In genomic region chr2:65655000-65655399, GRCh38 we compare ENCODE assay signal across 15 cellular contexts.
"Had no signal": no experiment of that assay in that cellular context is flagged by ENCODE, and none has a peak within 500 bp of the region (broad histone marks: within the 10 kb centered on the region; RNA-seq: fewer than 3 reads in every experiment).

No MANE protein-coding gene starts in this region.

- H3K27ac Mint-ChIP-seq: activated naive CD8-positive, alpha-beta T cell treated with anti-CD3 and anti-CD28 coated beads, Interleukin-2, amount 10 ng/mL, durations not matched to agents 7 days and 5 days; activated T-helper 1 cell treated with anti-CD3 and anti-CD28 coated beads, Interleukin-12 subunit alpha, Interleukin-12 subunit beta, Interleukin-2, Interleukin-4 antibody, amounts not matched to agents 30 ng/mL and 10 ng/mL and 1 ng/mL, durations not matched to agents 14 hours and 24 hours and 36 hours; natural killer cell treated with Interleukin-12 subunit alpha and Interleukin-12 subunit beta and Interleukin-15 and Interleukin-18, amount 100 ng/mL, for 72 hours; stimulated activated effector memory CD8-positive, alpha-beta T cell treated with anti-CD3 and anti-CD28 coated beads, Interleukin-12 subunit alpha, Interleukin-12 subunit beta, amount 100 ng/mL, for 72 hours had no signal

- H3K4me3 Mint-ChIP-seq: activated naive CD8-positive, alpha-beta T cell treated with anti-CD3 and anti-CD28 coated beads, Interleukin-2, amount 10 ng/mL, durations not matched to agents 7 days and 5 days; activated T-helper 1 cell treated with anti-CD3 and anti-CD28 coated beads, Interleukin-12 subunit alpha, Interleukin-12 subunit beta, Interleukin-2, Interleukin-4 antibody, amounts not matched to agents 30 ng/mL and 10 ng/mL and 1 ng/mL, durations not matched to agents 14 hours and 24 hours and 36 hours; natural killer cell treated with Interleukin-12 subunit alpha and Interleukin-12 subunit beta and Interleukin-15 and Interleukin-18, amount 100 ng/mL, for 72 hours; stimulated activated effector memory CD8-positive, alpha-beta T cell treated with anti-CD3 and anti-CD28 coated beads, Interleukin-12 subunit alpha, Interleukin-12 subunit beta, amount 100 ng/mL, for 72 hours had no signal

- FAIRE-seq: endothelial cell of umbilical vein, kidney had no signal

- H3K4me1 Mint-ChIP-seq: activated naive CD8-positive, alpha-beta T cell treated with anti-CD3 and anti-CD28 coated beads, Interleukin-2, amount 10 ng/mL, durations not matched to agents 7 days and 5 days; stimulated activated effector memory CD8-positive, alpha-beta T cell treated with anti-CD3 and anti-CD28 coated beads, Interleukin-12 subunit alpha, Interleukin-12 subunit beta, amount 100 ng/mL, for 72 hours had no signal

- DNase-seq: activated CD4-positive, alpha-beta T cell treated with anti-CD3 and anti-CD28 coated beads, Interleukin-2, amount 50 U/mL, for 1 hour; activated CD8-positive, alpha-beta memory T cell treated with anti-CD3 and anti-CD28 coated beads for 24 hours; activated naive CD8-positive, alpha-beta T cell treated with anti-CD3 and anti-CD28 coated beads, Interleukin-2, amount 10 ng/mL, durations not matched to agents 7 days and 5 days; brain microvascular endothelial cell; cerebellar nuclear complex; effector CD8-positive, alpha-beta T cell; esophagus squamous epithelium; hypothalamus; kidney; left ventricle myocardium inferior; occipital lobe had no signal

- H3K9me3 Mint-ChIP-seq: activated naive CD8-positive, alpha-beta T cell treated with anti-CD3 and anti-CD28 coated beads, Interleukin-2, amount 10 ng/mL, durations not matched to agents 7 days and 5 days; activated T-helper 1 cell treated with anti-CD3 and anti-CD28 coated beads, Interleukin-12 subunit alpha, Interleukin-12 subunit beta, Interleukin-2, Interleukin-4 antibody, amounts not matched to agents 30 ng/mL and 10 ng/mL and 1 ng/mL, durations not matched to agents 14 hours and 24 hours and 36 hours; natural killer cell treated with Interleukin-12 subunit alpha and Interleukin-12 subunit beta and Interleukin-15 and Interleukin-18, amount 100 ng/mL, for 72 hours; stimulated activated effector memory CD8-positive, alpha-beta T cell treated with anti-CD3 and anti-CD28 coated beads, Interleukin-12 subunit alpha, Interleukin-12 subunit beta, amount 100 ng/mL, for 72 hours had no signal

- H3K36me3 Mint-ChIP-seq: activated naive CD8-positive, alpha-beta T cell treated with anti-CD3 and anti-CD28 coated beads, Interleukin-2, amount 10 ng/mL, durations not matched to agents 7 days and 5 days; natural killer cell treated with Interleukin-12 subunit alpha and Interleukin-12 subunit beta and Interleukin-15 and Interleukin-18, amount 100 ng/mL, for 72 hours; stimulated activated effector memory CD8-positive, alpha-beta T cell treated with anti-CD3 and anti-CD28 coated beads, Interleukin-12 subunit alpha, Interleukin-12 subunit beta, amount 100 ng/mL, for 72 hours had no signal
